In genomic region chrX:1561164-1561563, GRCh38 we compare ENCODE assay signal across 18 cellular contexts. TPM values are rescaled to one million over a fixed set of nuclear protein-coding genes. Genes with fewer than 3 reads are reported as not detected.
A peak's percentile ranks its signal among the peaks of the same experiment; 100 is the strongest.
DNase-seq lines count a peak whose midpoint lies in the region; ATAC-seq, FAIRE-seq and TF ChIP-seq lines count a peak whose summit lies in the region.
"Had no signal": no experiment of that assay in that cellular context is flagged by ENCODE, and none has a peak within 500 bp of the region (broad histone marks: within the 10 kb centered on the region; RNA-seq: fewer than 3 reads in every experiment).

No MANE protein-coding gene starts in this region.

- H3K4me3 Mint-ChIP-seq in activated naive CD8-positive, alpha-beta T cell: peak overlapping the region; percentile 18
- H3K4me3 Mint-ChIP-seq in activated naive CD8-positive, alpha-beta T cell treated with anti-CD3 and anti-CD28 coated beads for 36 hours: no peak overlapping the region
- no peak overlapping the region for H3K4me3 Mint-ChIP-seq in dendritic cell treated with granulocyte-macrophage colony-stimulating factor and Interleukin-4, amounts not matched to agents 40 ng/mL and 50 ng/mL, for 4 days
- H3K4me3 Mint-ChIP-seq: H9 had no signal

- no peak overlapping the region for H3K4me3 ChIP-seq in HEK293 (ENCODE audit: low read depth, low read length)
- H3K4me3 ChIP-seq: BLaER1, GM12878 had no signal

- no peaks in the 10 kb centered on the region for H3K9me3 Mint-ChIP-seq in activated naive CD8-positive, alpha-beta T cell (ENCODE audit: low read depth)
- H3K9me3 Mint-ChIP-seq in activated naive CD8-positive, alpha-beta T cell treated with anti-CD3 and anti-CD28 coated beads for 36 hours: peaks cover 2% of the 10 kb centered on the region
- no peaks in the 10 kb centered on the region for H3K9me3 Mint-ChIP-seq in dendritic cell treated with granulocyte-macrophage colony-stimulating factor and Interleukin-4, amounts not matched to agents 40 ng/mL and 50 ng/mL, for 4 days

- DNase-seq in activated naive CD8-positive, alpha-beta T cell treated with anti-CD3 and anti-CD28 coated beads for 36 hours: no peak
- no peak for DNase-seq in GM12892 (ENCODE audit: insufficient read length)
- DNase-seq: H9, MV-4-11, NCI-H1417 treated with DMSO at 0.1 percent for 48 hours, NCI-H2029, NCI-H510A treated with DMSO at 0.1 percent for 48 hours, Right ventricle myocardium superior had no signal

- H3K27me3 Mint-ChIP-seq in activated naive CD8-positive, alpha-beta T cell: no peaks in the 10 kb centered on the region
- H3K27me3 Mint-ChIP-seq in activated naive CD8-positive, alpha-beta T cell treated with anti-CD3 and anti-CD28 coated beads for 36 hours: no peaks in the 10 kb centered on the region
- peaks cover 2% of the 10 kb centered on the region for H3K27me3 Mint-ChIP-seq in dendritic cell treated with granulocyte-macrophage colony-stimulating factor and Interleukin-4, amounts not matched to agents 40 ng/mL and 50 ng/mL, for 4 days

- ATAC-seq in HG03025 (IDR thresholded peaks at IDR 0.05; ENCODE audit: low FRiP score, unreplicated experiment): no peak
- ATAC-seq in HG03159 (IDR thresholded peaks at IDR 0.05; ENCODE audit: unreplicated experiment): no peak
- ATAC-seq: GM12878, Panc1 had no signal

- H3K27ac Mint-ChIP-seq in activated naive CD8-positive, alpha-beta T cell: peak overlapping the region; percentile 23
- no peak overlapping the region for H3K27ac Mint-ChIP-seq in activated naive CD8-positive, alpha-beta T cell treated with anti-CD3 and anti-CD28 coated beads for 36 hours
- peak overlapping the region; percentile 16 for H3K27ac Mint-ChIP-seq in dendritic cell treated with granulocyte-macrophage colony-stimulating factor and Interleukin-4, amounts not matched to agents 40 ng/mL and 50 ng/mL, for 4 days
- H3K27ac Mint-ChIP-seq: H9 had no signal

- POLR2A ChIA-PET in HEK293 (lab: Yijun Ruan, JAX): no interaction called here

- TF ChIP-seq CTCF in HEK293 (tag by site-specific recombination; IDR thresholded peaks at IDR 0.05): no peak

- intact Hi-C loops in dendritic cell treated with granulocyte-macrophage colony-stimulating factor and Interleukin-4, amounts not matched to agents 40 ng/mL and 50 ng/mL, for 4 days (cut with micrococcal nuclease): no loop called here

- peaks cover 3% of the 10 kb centered on the region; the same call in 1 of the 2 replicates for H3K4me1 ChIP-seq in HEK293 (ENCODE audit: control insufficient read depth, insufficient read depth, low read length)

- H3K4me1 Mint-ChIP-seq in activated naive CD8-positive, alpha-beta T cell (ENCODE audit: low read depth): peaks cover 55% of the 10 kb centered on the region
- H3K4me1 Mint-ChIP-seq in activated naive CD8-positive, alpha-beta T cell treated with anti-CD3 and anti-CD28 coated beads for 36 hours: peaks cover 15% of the 10 kb centered on the region
- H3K4me1 Mint-ChIP-seq in dendritic cell treated with granulocyte-macrophage colony-stimulating factor and Interleukin-4, amounts not matched to agents 40 ng/mL and 50 ng/mL, for 4 days (ENCODE audit: low read depth): peaks cover 7% of the 10 kb centered on the region

- no peaks in the 10 kb centered on the region for H3K36me3 Mint-ChIP-seq in activated naive CD8-positive, alpha-beta T cell
- H3K36me3 Mint-ChIP-seq in activated naive CD8-positive, alpha-beta T cell treated with anti-CD3 and anti-CD28 coated beads for 36 hours: no peaks in the 10 kb centered on the region
- no peaks in the 10 kb centered on the region for H3K36me3 Mint-ChIP-seq in dendritic cell treated with granulocyte-macrophage colony-stimulating factor and Interleukin-4, amounts not matched to agents 40 ng/mL and 50 ng/mL, for 4 days (ENCODE audit: low read depth)

- CTCF ChIA-PET in HEK293 (lab: Yijun Ruan, JAX): no interaction called here

- no peak for TF ChIP-seq POLR2A in GM12892 (IDR thresholded peaks at IDR 0.05; ENCODE audit: low read depth, low read length)

- H3K36me3 ChIP-seq in HEK293 (ENCODE audit: control insufficient read depth in 2 of 2, insufficient read depth in 1 of 2, low read length in 2 of 2): no peaks in the 10 kb centered on the region
- H3K36me3 ChIP-seq: BLaER1 had no signal

- H3K9me3 ChIP-seq in HEK293 (ENCODE audit: control insufficient read depth, insufficient read depth, low read depth, low read length): no peaks in the 10 kb centered on the region; the same call in 1 of the 2 replicates
- H3K9me3 ChIP-seq: BLaER1 had no signal

- no peak for FAIRE-seq in GM12892 (lab: Jason Lieb, UNC)
- FAIRE-seq: GM12878, HTR-8/SVneo had no signal

- no peak overlapping the region for H3K27ac ChIP-seq in HEK293 (ENCODE audit: extremely low read depth, low read depth, low read length)

TF ChIP-seq in HEK293, 187 proteins besides CTCF, POLR2A, EP300 and RAD21:
- TF ChIP-seq, protein P1, sequence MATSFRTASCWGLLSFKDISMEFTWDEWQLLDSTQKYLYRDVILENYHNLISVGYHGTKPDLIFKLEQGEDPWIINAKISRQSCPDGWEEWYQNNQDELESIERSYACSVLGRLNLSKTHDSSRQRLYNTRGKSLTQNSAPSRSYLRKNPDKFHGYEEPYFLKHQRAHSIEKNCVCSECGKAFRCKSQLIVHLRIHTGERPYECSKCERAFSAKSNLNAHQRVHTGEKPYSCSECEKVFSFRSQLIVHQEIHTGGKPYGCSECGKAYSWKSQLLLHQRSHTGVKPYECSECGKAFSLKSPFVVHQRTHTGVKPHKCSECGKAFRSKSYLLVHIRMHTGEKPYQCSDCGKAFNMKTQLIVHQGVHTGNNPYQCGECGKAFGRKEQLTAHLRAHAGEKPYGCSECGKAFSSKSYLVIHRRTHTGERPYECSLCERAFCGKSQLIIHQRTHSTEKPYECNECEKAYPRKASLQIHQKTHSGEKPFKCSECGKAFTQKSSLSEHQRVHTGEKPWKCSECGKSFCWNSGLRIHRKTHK (tag by site-specific recombination; IDR thresholded peaks at IDR 0.05): no peak
- peak; percentile 69 for TF ChIP-seq ZNF366 (tag by site-specific recombination; conservative IDR thresholded peaks at IDR 0.05)
- no peak for TF ChIP-seq ZFHX2 (tag by site-specific recombination; conservative IDR thresholded peaks at IDR 0.05)
- TF ChIP-seq, protein P2, sequence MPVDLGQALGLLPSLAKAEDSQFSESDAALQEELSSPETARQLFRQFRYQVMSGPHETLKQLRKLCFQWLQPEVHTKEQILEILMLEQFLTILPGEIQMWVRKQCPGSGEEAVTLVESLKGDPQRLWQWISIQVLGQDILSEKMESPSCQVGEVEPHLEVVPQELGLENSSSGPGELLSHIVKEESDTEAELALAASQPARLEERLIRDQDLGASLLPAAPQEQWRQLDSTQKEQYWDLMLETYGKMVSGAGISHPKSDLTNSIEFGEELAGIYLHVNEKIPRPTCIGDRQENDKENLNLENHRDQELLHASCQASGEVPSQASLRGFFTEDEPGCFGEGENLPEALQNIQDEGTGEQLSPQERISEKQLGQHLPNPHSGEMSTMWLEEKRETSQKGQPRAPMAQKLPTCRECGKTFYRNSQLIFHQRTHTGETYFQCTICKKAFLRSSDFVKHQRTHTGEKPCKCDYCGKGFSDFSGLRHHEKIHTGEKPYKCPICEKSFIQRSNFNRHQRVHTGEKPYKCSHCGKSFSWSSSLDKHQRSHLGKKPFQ (tag by site-specific recombination; IDR thresholded peaks at IDR 0.05): no peak

RNA-seq across cellular contexts. Expression of gene P2RY8, which starts 24.2 kb away (rescaled TPM):
- total RNA-seq in activated naive CD8-positive, alpha-beta T cell treated with anti-CD3 and anti-CD28 coated beads for 36 hours: 10 to 100 TPM; 12.5 to 13.3 TPM
- 31.4 TPM for polyA plus RNA-seq in GM12892 (2012; ENCODE audit: missing spikeins)
- total RNA-seq: H9 had no signal
- polyA plus RNA-seq: AG04450 had no signal

RNA-seq across cellular contexts. Expression of gene AKAP17A, which starts 30.2 kb away (rescaled TPM):
- total RNA-seq in activated naive CD8-positive, alpha-beta T cell treated with anti-CD3 and anti-CD28 coated beads for 36 hours: 10 to 100 TPM; 48.2 to 49.2 TPM
- polyA plus RNA-seq in GM12892 (2012; ENCODE audit: missing spikeins): 29.9 TPM

RNA-seq across cellular contexts. Expression of gene ASMT, which starts 53.7 kb away (rescaled TPM):
- under 1 TPM in 1 of 2 experiments, not detected in 1; 0.54 TPM for total RNA-seq in activated naive CD8-positive, alpha-beta T cell treated with anti-CD3 and anti-CD28 coated beads for 36 hours
- 8.6 TPM for polyA plus RNA-seq in GM12892 (2012; ENCODE audit: missing spikeins)
- total RNA-seq: GM12878, Right ventricle myocardium superior had no signal
- polyA plus RNA-seq: AG04450 had no signal
